Comparison of ENCODE assay signal across 13 cellular contexts in the genomic region with DNA sequence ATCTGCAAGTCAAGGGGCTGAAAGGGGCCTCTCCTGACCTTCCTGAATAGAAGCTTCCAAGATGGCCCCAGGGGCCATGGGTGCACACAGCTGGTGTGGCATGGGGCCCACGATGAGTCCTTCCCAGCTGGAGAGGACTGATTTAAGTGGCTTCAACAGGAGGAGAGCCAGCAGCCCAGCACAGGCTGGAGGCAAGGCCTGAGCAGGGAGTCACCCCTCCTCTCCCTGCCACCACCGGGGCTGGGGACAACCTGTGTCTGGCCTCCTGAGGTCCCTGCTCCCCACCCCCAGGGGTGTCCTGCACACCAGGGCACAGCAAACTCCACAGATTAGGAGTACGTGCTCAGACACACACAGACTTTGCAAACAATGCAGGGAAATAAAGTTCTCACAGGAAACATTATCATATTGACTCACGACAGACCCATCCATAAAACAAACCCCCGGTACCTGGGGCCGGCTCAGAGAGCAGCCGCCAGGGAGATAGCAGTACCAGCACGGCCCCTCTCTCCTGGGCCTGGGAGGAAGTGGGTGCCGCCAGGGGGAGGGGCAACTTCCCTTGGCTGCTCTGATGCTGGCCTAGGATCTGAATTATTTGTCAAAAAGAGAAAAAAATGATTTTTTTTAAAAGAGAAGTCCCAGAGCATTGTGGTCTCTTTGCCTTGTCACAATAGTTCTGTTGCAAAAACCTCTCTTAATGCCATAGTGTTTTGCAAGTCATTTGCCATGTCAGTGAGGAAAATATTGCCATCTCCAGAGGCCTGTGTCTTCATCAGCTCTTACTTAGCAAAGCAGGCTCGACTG. TPM values are rescaled to one million over a fixed set of nuclear protein-coding genes. Genes with fewer than 3 reads are reported as not detected.
A peak's percentile ranks its signal among the peaks of the same experiment; 100 is the strongest.
DNase-seq lines count a peak whose midpoint lies in the region; ATAC-seq, FAIRE-seq and TF ChIP-seq lines count a peak whose summit lies in the region.
"Had no signal": no experiment of that assay in that cellular context is flagged by ENCODE, and none has a peak within 500 bp of the region (broad histone marks: within the 10 kb centered on the region; RNA-seq: fewer than 3 reads in every experiment).

No MANE protein-coding gene starts in this region.

- ATAC-seq in Right ventricle myocardium superior (ENCODE audit: poor library complexity) (peak; percentile 29), HepG2 (peak; percentile 88), GM21381 (IDR thresholded peaks at IDR 0.05; ENCODE audit: unreplicated experiment) (no peak)

- H3K36me3 Mint-ChIP-seq in activated naive CD4-positive, alpha-beta T cell treated with anti-CD3 and anti-CD28 coated beads, Interleukin-2, amount 10 ng/mL, durations not matched to agents 7 days and 5 days = no peaks in the 10 kb centered on the region

- BruUV-seq in HepG2 (replicated peaks; lab: Mats Ljungman, UMichigan) = no TSS peak

- H3K4me1 ChIP-seq in HepG2 (ENCODE audit: insufficient read depth, low read length) = peaks cover 63% of the 10 kb centered on the region
- H3K4me1 ChIP-seq: esophagus squamous epithelium, testis had no signal

- no peaks in the 10 kb centered on the region for H4K20me1 ChIP-seq in HepG2 (ENCODE audit: insufficient read depth, low read length)

- no peaks in the 10 kb centered on the region for H3K27me3 Mint-ChIP-seq in activated naive CD4-positive, alpha-beta T cell treated with anti-CD3 and anti-CD28 coated beads, Interleukin-2, amount 10 ng/mL, durations not matched to agents 7 days and 5 days

- peak overlapping the region; percentile 61 for H3K27ac ChIP-seq in HepG2 (ENCODE audit: extremely low read length, insufficient read depth, low read length)
- H3K27ac ChIP-seq: esophagus squamous epithelium, testis had no signal

- H3K9me3 Mint-ChIP-seq in activated naive CD4-positive, alpha-beta T cell treated with anti-CD3 and anti-CD28 coated beads, Interleukin-2, amount 10 ng/mL, durations not matched to agents 7 days and 5 days = no peaks in the 10 kb centered on the region

- H2AFZ ChIP-seq in HepG2 (ENCODE audit: low read length) = no peak overlapping the region

- CTCF ChIA-PET in activated naive CD4-positive, alpha-beta T cell treated with anti-CD3 and anti-CD28 coated beads, Interleukin-2, amount 10 ng/mL, durations not matched to agents 7 days and 5 days (lab: Charles Lee) = interaction anchor here (1.4 kb wide), 1 partner anchor 17 kb away, joined by 7 read pairs; no protein-coding TSS in a partner anchor
- CTCF ChIA-PET in HepG2 (lab: Yijun Ruan, JAX; ENCODE audit: low intra/inter-chr PET ratio, low total read pairs) = no interaction called here

- POLR2A ChIA-PET in HepG2 (lab: Yijun Ruan, JAX) = interaction anchor here (1.2 kb wide), 1 partner anchor 10 kb away, joined by 3 read pairs; no protein-coding TSS in a partner anchor

- no peak overlapping the region for H3K4me3 ChIP-seq in HepG2 (replicated peaks in 1 of 3; ENCODE audit: insufficient read depth in 1 of 3, low read depth in 2 of 3, low read length in 3 of 3)
- H3K4me3 ChIP-seq: esophagus squamous epithelium, testis had no signal

- H3K4me1 Mint-ChIP-seq in activated naive CD4-positive, alpha-beta T cell treated with anti-CD3 and anti-CD28 coated beads, Interleukin-2, amount 10 ng/mL, durations not matched to agents 7 days and 5 days = peaks cover 11% of the 10 kb centered on the region

- H3K79me2 ChIP-seq in HepG2 (ENCODE audit: insufficient read depth, low read length) = no peaks in the 10 kb centered on the region

- no peak for DNase-seq in Right ventricle myocardium superior
- no peak for DNase-seq in cardiac septum (ENCODE audit: low spot score)
- peak; percentile 33 for DNase-seq in activated naive CD4-positive, alpha-beta T cell treated with anti-CD3 and anti-CD28 coated beads, Interleukin-2, amount 10 ng/mL, durations not matched to agents 7 days and 5 days
- peak; percentile 57 for DNase-seq in HepG2 (ENCODE audit: low spot score)
- no peak for DNase-seq in cerebellum (ENCODE audit: low spot score)
- DNase-seq in 8988T = no peak
- no peak for DNase-seq in GDM1 (lab: John Stamatoyannopoulos, UW)
- DNase-seq: esophagus squamous epithelium, NCI-H2081, occipital lobe, testis had no signal

- H3K9ac ChIP-seq in HepG2 (ENCODE audit: insufficient read depth, low read depth, low read length) = no peak overlapping the region

- H3K4me2 ChIP-seq in HepG2 (ENCODE audit: low read depth, low read length) = peak overlapping the region; percentile 48

- intact Hi-C loops in Right ventricle myocardium superior (cut with DNase I) (no loop called here), cardiac septum (cut with DNase I) (no loop called here), HepG2 (cut with micrococcal nuclease; ENCODE audit: unreplicated experiment) (no loop called here)

- no peaks in the 10 kb centered on the region for H3K27me3 ChIP-seq in HepG2 (ENCODE audit: control insufficient read depth in 1 of 2, insufficient read depth in 2 of 2, low read length in 2 of 2)
- H3K27me3 ChIP-seq: esophagus squamous epithelium, testis had no signal

- H3K9me3 ChIP-seq in HepG2 (ENCODE audit: low read length) = no peaks in the 10 kb centered on the region
- H3K9me3 ChIP-seq: esophagus squamous epithelium, testis had no signal

- H3K27ac Mint-ChIP-seq in activated naive CD4-positive, alpha-beta T cell treated with anti-CD3 and anti-CD28 coated beads, Interleukin-2, amount 10 ng/mL, durations not matched to agents 7 days and 5 days = no peak overlapping the region

- no peak for FAIRE-seq in HepG2 (lab: Jason Lieb, UNC)
- FAIRE-seq: islet of Langerhans had no signal

- in situ Hi-C loops in HepG2 (cut with HindIII; ENCODE audit: extremely low pct_ligation_motif_present, low pct_unique_long_range_greater_than_20kb) = no loop called here

- WGBS in HepG2 (ENCODE audit: low lambda C conversion rate) = 29% methylated on average over 5 of the region's 10 CpGs

- H3K36me3 ChIP-seq in HepG2 (replicated peaks in 1 of 2; ENCODE audit: control insufficient read depth in 1 of 2, insufficient read depth in 2 of 2, low read length in 2 of 2) = no peaks in the 10 kb centered on the region
- H3K36me3 ChIP-seq: esophagus squamous epithelium had no signal

- 0 out of 2 replicates have a peak, but pooled peaks have one; percentile 14 for TF ChIP-seq CTCF in HepG2 (CRISPR knock-in tag; IDR thresholded peaks at IDR 0.05)

- peak in 1 of 2 experiments; percentile 65; a peak in 1 of 4 replicates for TF ChIP-seq EP300 in HepG2 (IDR thresholded peaks at IDR 0.05; ENCODE audit: low read depth in 2 of 2, low read length in 2 of 2)
- 0 out of 2 replicates have a peak, but pooled peaks have one; percentile 13 for TF ChIP-seq EP300 in HepG2 (CRISPR knock-in tag; IDR thresholded peaks at IDR 0.05; ENCODE audit: borderline replicate concordance)

- TF ChIP-seq RAD21 in HepG2 (CRISPR knock-in tag; IDR thresholded peaks at IDR 0.05) = no peak

- peak in 1 of 2 experiments; percentile 44; a peak in 1 of 4 replicates for TF ChIP-seq POLR2A in HepG2 (IDR thresholded peaks at IDR 0.05; ENCODE audit: insufficient read depth in 1 of 2, low read depth in 2 of 2, low read length in 2 of 2)

- H3K4me3 Mint-ChIP-seq in activated naive CD4-positive, alpha-beta T cell treated with anti-CD3 and anti-CD28 coated beads, Interleukin-2, amount 10 ng/mL, durations not matched to agents 7 days and 5 days = no peak overlapping the region

TF ChIP-seq in HepG2, 621 proteins besides CTCF, POLR2A, EP300 and RAD21 (continues in another document):
- TF ChIP-seq ETV5 (CRISPR knock-in tag; IDR thresholded peaks at IDR 0.05; ENCODE audit: borderline replicate concordance) = peak; percentile 91; the same call in 1 of the 2 replicates
- no peak for TF ChIP-seq PCBP2 (optimal IDR thresholded peaks at IDR 0.05; ENCODE audit: low read depth, low read length, poor library complexity, severe bottlenecking)
- 0 out of 2 replicates have a peak, but pooled peaks have one; percentile 43 for TF ChIP-seq ZFP82 (CRISPR knock-in tag; IDR thresholded peaks at IDR 0.05; ENCODE audit: borderline replicate concordance)
- no peak for TF ChIP-seq TMF1 (CRISPR knock-in tag; IDR thresholded peaks at IDR 0.05; ENCODE audit: low read depth)
- TF ChIP-seq HINFP (CRISPR knock-in tag; IDR thresholded peaks at IDR 0.05; ENCODE audit: low read depth) = no peak

RNA-seq across cellular contexts. Expression of gene TSEN2, which starts 21.9 kb away (rescaled TPM):
- total RNA-seq in Right ventricle myocardium superior (24.6 TPM), cardiac septum (11.1 TPM), HepG2 (2016; rRNA removed; fragmentation: Illumina TruSeq; extraction: Trizol) (16.4 and 17.3 TPM in 2 replicates), cerebellum (36.0 TPM)
- total RNA-seq in HepG2 (2016; cell fraction: cytosol; rRNA removed; fragmentation: Illumina TruSeq; extraction: Trizol; ENCODE audit: low read depth) = 8.7 and 13.6 TPM in 2 replicates
- 15.8 and 19.3 TPM in 2 replicates for total RNA-seq in HepG2 (2016; cell fraction: insoluble cytoplasmic fraction; rRNA removed; fragmentation: Illumina TruSeq; extraction: Trizol)
- total RNA-seq in HepG2 (2016; cell fraction: membrane; rRNA removed; fragmentation: Illumina TruSeq; extraction: Trizol) = 9.1 and 9.4 TPM in 2 replicates
- total RNA-seq in HepG2 (2016; cell fraction: nucleus; rRNA removed; fragmentation: Illumina TruSeq; extraction: Trizol) = 21.4 and 24.3 TPM in 2 replicates
- polyA plus RNA-seq in HepG2 (2011; rRNA removed) = 11.0 and 11.5 TPM in 2 replicates
- polyA plus RNA-seq in HepG2 (2011; cell fraction: cytosol; rRNA removed) = 3.9 and 4.1 TPM in 2 replicates
- 14.2 and 17.5 TPM in 2 replicates for polyA plus RNA-seq in HepG2 (2011; cell fraction: nucleus; rRNA removed)
- 8.1 and 9.3 TPM in 2 replicates for polyA plus RNA-seq in HepG2 (2012)
- polyA plus RNA-seq in HepG2 (2016; cell fraction: cytosol; fragmentation: Illumina TruSeq; extraction: Trizol; ENCODE audit: low read depth) = 2.0 and 2.5 TPM in 2 replicates
- 13.0 and 13.8 TPM in 2 replicates for polyA plus RNA-seq in HepG2 (2016; cell fraction: insoluble cytoplasmic fraction; fragmentation: Illumina TruSeq; extraction: Trizol; ENCODE audit: low read depth)
- polyA plus RNA-seq in HepG2 (2016; cell fraction: membrane; fragmentation: Illumina TruSeq; extraction: Trizol; ENCODE audit: low read depth) = 2.9 and 4.2 TPM in 2 replicates
- 28.7 and 33.4 TPM in 2 replicates for polyA plus RNA-seq in HepG2 (2016; cell fraction: nucleus; fragmentation: Illumina TruSeq; extraction: Trizol; ENCODE audit: insufficient read depth, low read depth)
- 19.0 and 68.2 TPM in 2 replicates for polyA minus RNA-seq in HepG2 (2011; rRNA and poly(A)+ RNA removed; ENCODE audit: low replicate concordance)
- 5.5 and 5.6 TPM in 2 replicates for polyA minus RNA-seq in HepG2 (2011; cell fraction: cytosol; rRNA and poly(A)+ RNA removed)
- polyA minus RNA-seq in HepG2 (2011; cell fraction: nucleus; rRNA and poly(A)+ RNA removed) = 27.9 and 34.7 TPM in 2 replicates

Comparison
In these comparisons a context has a peak if more than half of its experiments do, and no peak if none do; other contexts are left out.
1. DNase-seq: peak in activated naive CD4-positive, alpha-beta T cell treated with anti-CD3 and anti-CD28 coated beads, Interleukin-2, amount 10 ng/mL, durations not matched to agents 7 days and 5 days (single experiment) and HepG2 (single experiment); none in Right ventricle myocardium superior (single experiment), cardiac septum (single experiment), cerebellum (single experiment), 8988T (single experiment) and GDM1 (single experiment).